ENCODE assay signal across 1 cellular context in genomic region chr19:40380199-40381037, GRCh38.
TF ChIP-seq lines count a peak whose summit lies in the region.

No MANE protein-coding gene starts in this region.

TF ChIP-seq in H1, 55 proteins besides CTCF, POLR2A, EP300 and RAD21:
- TF ChIP-seq YY1 (IDR thresholded peaks at IDR 0.05; ENCODE audit: low read depth, low read length) (no peak), TAF1 (IDR thresholded peaks at IDR 0.05; ENCODE audit: low read depth, low read length) (no peak), CTBP2 (IDR thresholded peaks at IDR 0.05; ENCODE audit: borderline replicate concordance, insufficient read depth, insufficient read length, low read length) (no peak), ZNF274 (IDR thresholded peaks at IDR 0.05; ENCODE audit: borderline replicate concordance, extremely low read depth, low read length) (no peak), ATF3 (IDR thresholded peaks at IDR 0.05; ENCODE audit: insufficient read depth, low read depth, low read length) (no peak), MAX (IDR thresholded peaks at IDR 0.05) (no peak), KDM5A (IDR thresholded peaks at IDR 0.05; ENCODE audit: low read length) (no peak), KDM4A (IDR thresholded peaks at IDR 0.05; ENCODE audit: low read depth, low read length, severe bottlenecking) (no peak), MAFK (IDR thresholded peaks at IDR 0.05; ENCODE audit: low read depth, low read length) (no peak), CREB1 (IDR thresholded peaks at IDR 0.05) (no peak)
